9 cellular contexts compared by ENCODE assay signal in the genomic region with DNA sequence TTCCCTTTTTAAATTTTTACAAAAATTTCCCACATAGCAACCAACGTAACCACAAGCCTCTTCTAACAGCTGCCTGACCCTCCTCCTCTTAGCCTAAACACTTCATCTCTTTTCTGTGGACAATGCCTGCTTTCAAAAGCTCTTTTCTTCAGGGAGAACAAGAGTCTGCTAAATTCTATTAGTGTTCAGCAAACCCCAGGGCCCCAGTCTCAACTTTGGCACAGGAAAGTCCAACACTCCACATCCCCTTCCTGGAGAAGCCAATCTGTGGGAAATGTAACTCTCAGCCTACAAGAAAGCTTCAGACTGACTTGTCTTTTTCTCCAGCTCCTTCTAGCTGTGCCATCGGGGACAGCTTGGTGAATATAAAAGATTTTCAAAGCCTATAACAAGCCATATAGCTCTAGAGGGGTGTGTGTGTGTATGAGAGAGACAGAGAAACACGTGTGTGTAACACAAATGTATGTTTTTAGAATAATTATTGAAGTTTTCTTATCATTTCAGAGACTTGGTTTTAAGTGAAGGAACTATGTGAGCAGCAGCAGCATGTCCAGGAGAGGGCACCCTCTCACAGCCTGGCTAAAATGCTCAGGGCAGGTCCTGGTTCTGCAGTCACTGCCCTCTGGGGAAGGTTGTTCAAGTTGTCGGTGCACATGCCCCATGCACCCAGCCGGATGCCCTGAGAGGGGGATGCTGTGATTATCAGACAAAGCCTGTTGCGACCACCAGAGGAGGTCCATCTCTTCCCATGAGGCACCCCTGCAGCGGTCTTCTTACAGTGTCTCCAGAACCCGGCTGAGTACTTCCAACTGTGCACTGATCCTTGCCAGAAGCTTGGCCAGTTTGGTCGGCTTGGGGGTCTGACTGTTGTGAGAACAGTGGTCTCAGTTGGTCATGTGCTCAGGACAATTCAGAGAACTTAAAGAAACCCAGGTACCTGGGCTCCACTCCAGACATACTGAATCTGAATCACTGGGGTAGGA. TPM values are rescaled to one million over a fixed set of nuclear protein-coding genes. Genes with fewer than 3 reads are reported as not detected.
DNase-seq lines count a peak whose midpoint lies in the region; ATAC-seq, FAIRE-seq and TF ChIP-seq lines count a peak whose summit lies in the region.
"Had no signal": no experiment of that assay in that cellular context is flagged by ENCODE, and none has a peak within 500 bp of the region (broad histone marks: within the 10 kb centered on the region; RNA-seq: fewer than 3 reads in every experiment).

No MANE protein-coding gene starts in this region.

- peaks cover 3% of the 10 kb centered on the region for H3K4me1 Mint-ChIP-seq in astrocyte (ENCODE audit: low read depth, unreplicated experiment)
- H3K4me1 Mint-ChIP-seq: IgD-negative memory B cell had no signal

- no peaks in the 10 kb centered on the region for H3K9me3 Mint-ChIP-seq in astrocyte (ENCODE audit: unreplicated experiment)
- H3K9me3 Mint-ChIP-seq: IgD-negative memory B cell had no signal

- peaks cover 8% of the 10 kb centered on the region for H3K27me3 Mint-ChIP-seq in astrocyte (ENCODE audit: low read depth, unreplicated experiment)

- no peaks in the 10 kb centered on the region for H3K79me2 ChIP-seq in astrocyte (ENCODE audit: insufficient read depth, low read length)

- no peak overlapping the region for H3K4me3 ChIP-seq in astrocyte (ENCODE audit: insufficient read depth, low read depth, low read length)

- no peak overlapping the region for H3K27ac Mint-ChIP-seq in astrocyte (ENCODE audit: unreplicated experiment)

- peak; percentile 56 for FAIRE-seq in astrocyte (lab: Jason Lieb, UNC)

- no peak overlapping the region for H3K4me3 Mint-ChIP-seq in astrocyte (ENCODE audit: unreplicated experiment)

- H4K20me1 ChIP-seq in astrocyte (ENCODE audit: insufficient read depth, low read length): no peaks in the 10 kb centered on the region

- no peaks in the 10 kb centered on the region for H3K36me3 Mint-ChIP-seq in astrocyte (ENCODE audit: low read depth, unreplicated experiment)
- H3K36me3 Mint-ChIP-seq: IgD-negative memory B cell had no signal

- ATAC-seq in HG03280 (IDR thresholded peaks at IDR 0.05; ENCODE audit: unreplicated experiment) (peak; percentile 68), HG03097 (IDR thresholded peaks at IDR 0.05; ENCODE audit: low FRiP score, unreplicated experiment) (no peak)

- peaks cover 11% of the 10 kb centered on the region for H3K27me3 ChIP-seq in astrocyte (ENCODE audit: insufficient read depth, low read length)

- H3K9ac ChIP-seq in astrocyte (ENCODE audit: low read length): no peak overlapping the region

- DNase-seq in AG08395 (ENCODE audit: low spot score): peak; percentile 81
- peak; percentile 50 for DNase-seq in RPMI8226
- DNase-seq in astrocyte (ENCODE audit: low read depth): peak; percentile 31
- DNase-seq in hippocampal formation (lab: John Stamatoyannopoulos, UW): peak; percentile 9 to 19
- peak; percentile 26 for DNase-seq in smooth muscle cell of the brain vasculature (ENCODE audit: low read depth, low spot score)

- peak overlapping the region; percentile 10 for H2AFZ ChIP-seq in astrocyte (ENCODE audit: low read depth, low read length)

- no peaks in the 10 kb centered on the region for H3K36me3 ChIP-seq in astrocyte (ENCODE audit: insufficient read depth, low read length)

- TF ChIP-seq CTCF in GM12872 (IDR thresholded peaks at IDR 0.05; ENCODE audit: insufficient read depth, low read depth, low read length) (peak; percentile 82), astrocyte (IDR thresholded peaks at IDR 0.05; ENCODE audit: insufficient read depth, low read depth, low read length) (peak; percentile 85)

- H3K4me2 ChIP-seq in astrocyte (ENCODE audit: low read length): no peak overlapping the region

- H3K4me1 ChIP-seq in astrocyte (ENCODE audit: insufficient read depth, low read length): no peaks in the 10 kb centered on the region

- no peaks in the 10 kb centered on the region for H3K9me3 ChIP-seq in astrocyte (ENCODE audit: insufficient read depth, low read depth, low read length)

- H3K27ac ChIP-seq in astrocyte (ENCODE audit: low read depth, low read length): no peak overlapping the region

RNA-seq across cellular contexts. Expression of a gene that starts 34.4 kb away (rescaled TPM):
- not detected in 2 replicates for total RNA-seq in astrocyte

RNA-seq across cellular contexts. Expression of a gene that starts 51.2 kb away (rescaled TPM):
- total RNA-seq in astrocyte: 0.05 TPM in 1 of 2 replicates, not detected in the other

Comparison
In these comparisons a context has a peak if more than half of its experiments do, and no peak if none do; other contexts are left out.
1. DNase-seq: peak in every context shown above with its lines; median percentile 81 in AG08395; 50 in RPMI8226; 31 in astrocyte; 26 in smooth muscle cell of the brain vasculature; 14 in hippocampal formation.